1 cellular context compared by ENCODE assay signal in genomic region chr20:62860391-62860923, GRCh38.
TF ChIP-seq lines count a peak whose summit lies in the region.

No MANE protein-coding gene starts in this region.

TF ChIP-seq in HepG2, 621 proteins besides CTCF, POLR2A, EP300 and RAD21 (continued from another document and continues in another):
- TF ChIP-seq NBN (conservative IDR thresholded peaks at IDR 0.05) (no peak), E2F1 (CRISPR knock-in tag; IDR thresholded peaks at IDR 0.05) (no peak), ARID4A (CRISPR knock-in tag; IDR thresholded peaks at IDR 0.05; ENCODE audit: borderline replicate concordance) (peak; percentile 20; the same call in 1 of the 2 replicates), EZH2 (conservative IDR thresholded peaks at IDR 0.05; ENCODE audit: low read depth, low read length) (no peak), ZNF317 (CRISPR knock-in tag; IDR thresholded peaks at IDR 0.05) (no peak), RFX5 (IDR thresholded peaks at IDR 0.05; ENCODE audit: low read depth, low read length) (no peak), ZNF343 (CRISPR knock-in tag; IDR thresholded peaks at IDR 0.05) (no peak), ZNF770 (CRISPR knock-in tag; IDR thresholded peaks at IDR 0.05) (no peak), HMGA1 (CRISPR knock-in tag; conservative IDR thresholded peaks at IDR 0.05) (no peak), AKNA (CRISPR knock-in tag; IDR thresholded peaks at IDR 0.05; ENCODE audit: borderline replicate concordance) (no peak), ZFP41 (CRISPR knock-in tag; IDR thresholded peaks at IDR 0.05; ENCODE audit: borderline replicate concordance) (no peak), HOMEZ (CRISPR knock-in tag; IDR thresholded peaks at IDR 0.05; ENCODE audit: low read depth) (no peak), ARNT2 (CRISPR knock-in tag; IDR thresholded peaks at IDR 0.05; ENCODE audit: low read depth) (no peak), ETV6 (CRISPR knock-in tag; conservative IDR thresholded peaks at IDR 0.05) (no peak), HNRNPL (IDR thresholded peaks at IDR 0.05; ENCODE audit: low read depth, low read length) (no peak), ZSCAN21 (CRISPR knock-in tag; IDR thresholded peaks at IDR 0.05; ENCODE audit: borderline replicate concordance) (no peak), ZNF672 (CRISPR knock-in tag; IDR thresholded peaks at IDR 0.05) (no peak), U2AF1 (optimal IDR thresholded peaks at IDR 0.05; ENCODE audit: low read depth, low read length) (no peak), YEATS2 (CRISPR knock-in tag; IDR thresholded peaks at IDR 0.05; ENCODE audit: borderline replicate concordance) (peak; percentile 52; the same call in 1 of the 2 replicates), ZNF841 (CRISPR knock-in tag; IDR thresholded peaks at IDR 0.05; ENCODE audit: borderline replicate concordance) (no peak), ZNF160 (CRISPR knock-in tag; IDR thresholded peaks at IDR 0.05) (no peak), ZSCAN9 (CRISPR knock-in tag; IDR thresholded peaks at IDR 0.05; ENCODE audit: borderline replicate concordance) (no peak), NCOA2 (CRISPR knock-in tag; IDR thresholded peaks at IDR 0.05) (no peak), MTF1 (CRISPR knock-in tag; IDR thresholded peaks at IDR 0.05) (no peak), ZNF138 (CRISPR knock-in tag; IDR thresholded peaks at IDR 0.05; ENCODE audit: low read depth) (no peak), ZSCAN29 (CRISPR knock-in tag; conservative IDR thresholded peaks at IDR 0.05) (no peak), HOXA7 (CRISPR knock-in tag; IDR thresholded peaks at IDR 0.05) (no peak), POLR2AphosphoS2 (IDR thresholded peaks at IDR 0.05; ENCODE audit: low read depth, low read length) (no peak), ZNF292 (CRISPR knock-in tag; IDR thresholded peaks at IDR 0.05; ENCODE audit: borderline replicate concordance, low read depth) (no peak), PCBP1 (IDR thresholded peaks at IDR 0.05; ENCODE audit: borderline replicate concordance, low read depth, low read length) (no peak), FOXO4 (CRISPR knock-in tag; conservative IDR thresholded peaks at IDR 0.05) (no peak), PLSCR1 (CRISPR knock-in tag; IDR thresholded peaks at IDR 0.05; ENCODE audit: borderline replicate concordance) (no peak), TCF7L2 (IDR thresholded peaks at IDR 0.05; ENCODE audit: low read depth, low read length) (no peak), GLI4 (CRISPR knock-in tag; IDR thresholded peaks at IDR 0.05; ENCODE audit: borderline replicate concordance) (no peak), U2AF2 (IDR thresholded peaks at IDR 0.05; ENCODE audit: low read depth, low read length) (no peak), ZNF33B (CRISPR knock-in tag; IDR thresholded peaks at IDR 0.05) (no peak), KLF9 (CRISPR knock-in tag; IDR thresholded peaks at IDR 0.05; ENCODE audit: low read depth) (no peak), E2F5 (CRISPR knock-in tag; conservative IDR thresholded peaks at IDR 0.05) (no peak; the same call in 1 of the 2 replicates), NFRKB (IDR thresholded peaks at IDR 0.05) (no peak), ZSCAN5A (CRISPR knock-in tag; IDR thresholded peaks at IDR 0.05; ENCODE audit: borderline replicate concordance) (no peak), KDM4B (CRISPR knock-in tag; IDR thresholded peaks at IDR 0.05) (no peak), ZC3H4 (CRISPR knock-in tag; IDR thresholded peaks at IDR 0.05; ENCODE audit: borderline replicate concordance) (no peak), ZNF879 (CRISPR knock-in tag; IDR thresholded peaks at IDR 0.05) (no peak), SKIL (CRISPR knock-in tag; IDR thresholded peaks at IDR 0.05; ENCODE audit: borderline replicate concordance) (no peak)
